Comparison of ENCODE assay signal across 11 cellular contexts in the genomic region with DNA sequence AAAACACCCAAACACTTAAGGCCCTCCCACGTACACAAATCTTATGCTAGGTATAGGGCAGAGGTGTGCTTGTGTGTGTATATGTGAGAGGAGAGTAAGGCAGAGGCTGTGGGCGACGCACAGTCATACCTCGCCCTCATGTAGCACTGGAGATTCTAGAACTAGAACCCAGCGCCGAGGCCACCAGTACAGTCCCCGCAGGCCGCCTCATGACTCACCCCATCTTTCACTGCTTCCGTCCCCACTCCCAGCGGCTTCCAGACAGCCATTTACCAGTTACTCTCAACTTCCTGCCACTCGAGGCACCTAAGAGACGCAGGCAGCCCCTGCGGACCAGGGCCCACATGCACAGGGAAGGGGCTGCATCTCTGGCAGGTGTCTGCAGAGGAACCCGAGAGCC. TPM values are rescaled to one million over a fixed set of nuclear protein-coding genes. Genes with fewer than 3 reads are reported as not detected.
DNase-seq lines count a peak whose midpoint lies in the region; ATAC-seq and TF ChIP-seq lines count a peak whose summit lies in the region.
"Had no signal": no experiment of that assay in that cellular context is flagged by ENCODE, and none has a peak within 500 bp of the region (broad histone marks: within the 10 kb centered on the region; RNA-seq: fewer than 3 reads in every experiment).

No MANE protein-coding gene starts in this region.

- CTCF ChIA-PET in activated CD4-positive, alpha-beta memory T cell treated with anti-CD3 and anti-CD28 coated beads for 36 hours (lab: Charles Lee) = interaction anchor here (0.7 to 1.5 kb wide), 6 partner anchors 20 to 167 kb away, joined by 3 to 5 read pairs (median 3); a partner anchor contains a TSS

- POLR2A ChIA-PET in activated CD4-positive, alpha-beta memory T cell treated with anti-CD3 and anti-CD28 coated beads for 36 hours (lab: Charles Lee) = interaction anchor here (0.8 to 1.8 kb wide), 11 partner anchors 12 to 79 kb away, joined by 3 to 14 read pairs (median 3); no protein-coding TSS in a partner anchor

- peaks cover 28% of the 10 kb centered on the region for H3K4me1 ChIP-seq in CD4-positive, CD25-positive, alpha-beta regulatory T cell (ENCODE audit: control insufficient read depth, insufficient read depth, low read length, poor library complexity, severe bottlenecking)
- H3K4me1 ChIP-seq in endodermal cell (ENCODE audit: control insufficient read depth, insufficient read depth, low read length) (no peaks in the 10 kb centered on the region), colonic mucosa (no peaks in the 10 kb centered on the region)

- H3K36me3 Mint-ChIP-seq in CD4-positive, CD25-positive, alpha-beta regulatory T cell = peaks cover 31% of the 10 kb centered on the region
- peaks cover 68% of the 10 kb centered on the region for H3K36me3 Mint-ChIP-seq in activated CD4-positive, alpha-beta memory T cell treated with anti-CD3 and anti-CD28 coated beads for 36 hours
- peaks cover 70% of the 10 kb centered on the region for H3K36me3 Mint-ChIP-seq in endodermal cell (ENCODE audit: low read depth)

- no peaks in the 10 kb centered on the region for H3K27me3 ChIP-seq in CD4-positive, CD25-positive, alpha-beta regulatory T cell (ENCODE audit: control insufficient read depth, insufficient read depth, low read length)
- H3K27me3 ChIP-seq in endodermal cell (ENCODE audit: control insufficient read depth, insufficient read depth, low read length, poor library complexity, severe bottlenecking) (no peaks in the 10 kb centered on the region), colonic mucosa (no peaks in the 10 kb centered on the region)

- peak overlapping the region in 3 of 4 donors; percentile 76 to 82 (median 78) for H3K4me3 Mint-ChIP-seq in CD4-positive, CD25-positive, alpha-beta regulatory T cell
- H3K4me3 Mint-ChIP-seq in activated CD4-positive, alpha-beta memory T cell treated with anti-CD3 and anti-CD28 coated beads for 36 hours = peak overlapping the region; percentile 51
- no peak overlapping the region for H3K4me3 Mint-ChIP-seq in endodermal cell

- intact Hi-C loops in activated CD4-positive, alpha-beta memory T cell treated with anti-CD3 and anti-CD28 coated beads for 36 hours (cut with micrococcal nuclease) = loop anchor here (1.0 to 5.0 kb wide), 5 partner anchors 12 to 423 kb away; a partner anchor contains a TSS
- intact Hi-C loops in colonic mucosa (cut with DNase I) = no loop called here

- H3K27ac ChIP-seq in CD4-positive, CD25-positive, alpha-beta regulatory T cell (ENCODE audit: insufficient read depth, low read length, poor library complexity, severe bottlenecking) = peak overlapping the region; percentile 43
- H3K27ac ChIP-seq in endodermal cell (ENCODE audit: low read depth, low read length) (no peak overlapping the region), colonic mucosa (no peak overlapping the region)

- TF ChIP-seq CTCF in endodermal cell (conservative IDR thresholded peaks at IDR 0.05) = no peak
- TF ChIP-seq CTCF in colonic mucosa (IDR thresholded peaks at IDR 0.05) = no peak

- no peaks in the 10 kb centered on the region for H3K9me3 Mint-ChIP-seq in CD4-positive, CD25-positive, alpha-beta regulatory T cell
- no peaks in the 10 kb centered on the region for H3K9me3 Mint-ChIP-seq in activated CD4-positive, alpha-beta memory T cell treated with anti-CD3 and anti-CD28 coated beads for 36 hours
- H3K9me3 Mint-ChIP-seq in endodermal cell = no peaks in the 10 kb centered on the region

- H3K9ac ChIP-seq in endodermal cell (ENCODE audit: extremely low read depth, low read length, poor library complexity, severe bottlenecking) = no peak overlapping the region
- no peak overlapping the region for H3K9ac ChIP-seq in colonic mucosa (ENCODE audit: low read depth in 2 of 2, low read length in 2 of 2)

- no peaks in the 10 kb centered on the region for H3K9me3 ChIP-seq in CD4-positive, CD25-positive, alpha-beta regulatory T cell (ENCODE audit: control insufficient read depth in 2 of 2, low read length in 2 of 2)
- H3K9me3 ChIP-seq in endodermal cell (ENCODE audit: control insufficient read depth, low read length) (no peaks in the 10 kb centered on the region), colonic mucosa (no peaks in the 10 kb centered on the region)

- peak in 2 of 3 donors; percentile 46 to 51 for DNase-seq in CD4-positive, CD25-positive, alpha-beta regulatory T cell
- peak; percentile 93 for DNase-seq in activated CD4-positive, alpha-beta memory T cell treated with anti-CD3 and anti-CD28 coated beads for 36 hours
- DNase-seq in endodermal cell = no peak
- peak; percentile 51 for DNase-seq in stimulated activated CD4-positive, alpha-beta T cell treated with anti-CD3 and anti-CD28 coated beads, Interleukin-2, amount 100 ng/mL, for 4 hours (ENCODE audit: low read depth)
- no peak for DNase-seq in DMS79 (lab: John Stamatoyannopoulos, UW)
- DNase-seq in GM19238 (ENCODE audit: insufficient read length, low spot score) = no peak
- DNase-seq in colonic mucosa = no peak
- DNase-seq: AML-193, cerebellar nuclear complex, MV-4-11 had no signal

- peaks cover 0 to 50% (median 14%) of the 10 kb centered on the region in 4 donors for H3K4me1 Mint-ChIP-seq in CD4-positive, CD25-positive, alpha-beta regulatory T cell
- peaks cover 54% of the 10 kb centered on the region for H3K4me1 Mint-ChIP-seq in activated CD4-positive, alpha-beta memory T cell treated with anti-CD3 and anti-CD28 coated beads for 36 hours (ENCODE audit: low read depth)
- H3K4me1 Mint-ChIP-seq in endodermal cell = no peaks in the 10 kb centered on the region

- no peak overlapping the region for H3K4me3 ChIP-seq in CD4-positive, CD25-positive, alpha-beta regulatory T cell (ENCODE audit: low read depth, low read length)
- H3K4me3 ChIP-seq in endodermal cell (ENCODE audit: low read length) = no peak overlapping the region
- H3K4me3 ChIP-seq in colonic mucosa = no peak overlapping the region

- H3K36me3 ChIP-seq in CD4-positive, CD25-positive, alpha-beta regulatory T cell (ENCODE audit: control insufficient read depth, insufficient read depth, low read length) = peaks cover 75% of the 10 kb centered on the region
- H3K36me3 ChIP-seq in endodermal cell (ENCODE audit: control insufficient read depth, insufficient read depth, low read length) (peaks cover 68% of the 10 kb centered on the region), colonic mucosa (peaks cover 16% of the 10 kb centered on the region)

- 93 to 96% methylated on average over 10 to 14 of the region's 14 CpGs for WGBS in endodermal cell (ENCODE audit: insufficient coverage in 1 of 2, insufficient read length in 1 of 2), 2 experiments

- H3K27me3 Mint-ChIP-seq in CD4-positive, CD25-positive, alpha-beta regulatory T cell = no peaks in the 10 kb centered on the region
- no peaks in the 10 kb centered on the region for H3K27me3 Mint-ChIP-seq in activated CD4-positive, alpha-beta memory T cell treated with anti-CD3 and anti-CD28 coated beads for 36 hours
- no peaks in the 10 kb centered on the region for H3K27me3 Mint-ChIP-seq in endodermal cell (ENCODE audit: insufficient read depth)

- peak overlapping the region; percentile 70 to 90 (median 80) for H3K27ac Mint-ChIP-seq in CD4-positive, CD25-positive, alpha-beta regulatory T cell
- peak overlapping the region; percentile 95 for H3K27ac Mint-ChIP-seq in activated CD4-positive, alpha-beta memory T cell treated with anti-CD3 and anti-CD28 coated beads for 36 hours
- H3K27ac Mint-ChIP-seq in endodermal cell = peak overlapping the region; percentile 76

- ATAC-seq in CD4-positive, CD25-positive, alpha-beta regulatory T cell (ENCODE audit: low read depth in 2 of 2) = peak; percentile 62 to 74
- ATAC-seq in GM18502 (IDR thresholded peaks at IDR 0.05; ENCODE audit: poor library complexity, unreplicated experiment) = no peak

RNA-seq across cellular contexts. Expression of a gene that starts 23.2 kb away (rescaled TPM):
- 487 TPM for total RNA-seq in CD4-positive, CD25-positive, alpha-beta regulatory T cell
- polyA plus RNA-seq in CD4-positive, CD25-positive, alpha-beta regulatory T cell = 100 to 1,000 TPM; 202 to 214 (median 206) TPM
- total RNA-seq in activated CD4-positive, alpha-beta memory T cell treated with anti-CD3 and anti-CD28 coated beads for 36 hours = 100 to 1,000 TPM; 184 to 204 TPM
- 10 to 100 TPM; 23.1 to 27.4 TPM for total RNA-seq in endodermal cell
- 20.3 TPM for polyA plus RNA-seq in endodermal cell (2013, experiment 1 of 2)
- 17.8 TPM for polyA plus RNA-seq in endodermal cell (2013, experiment 2 of 2)
- 10 to 100 TPM; 54.6 to 68.9 TPM for total RNA-seq in colonic mucosa

RNA-seq across cellular contexts. Expression of a gene that starts 35.3 kb away (rescaled TPM):
- 407 TPM for total RNA-seq in CD4-positive, CD25-positive, alpha-beta regulatory T cell
- polyA plus RNA-seq in CD4-positive, CD25-positive, alpha-beta regulatory T cell = 10 to 100 TPM; 19.6 to 22.2 (median 21.2) TPM
- total RNA-seq in activated CD4-positive, alpha-beta memory T cell treated with anti-CD3 and anti-CD28 coated beads for 36 hours = 10 to 100 TPM; 71.2 to 74.3 TPM
- total RNA-seq in endodermal cell (10 to 100 TPM; 57.1 to 62.5 TPM), colonic mucosa (10 to 100 TPM; 27.4 to 32.6 TPM)
- 22.4 TPM for polyA plus RNA-seq in endodermal cell (2013, experiment 1 of 2)
- 26.5 TPM for polyA plus RNA-seq in endodermal cell (2013, experiment 2 of 2)

Comparison
In these comparisons a context has a peak if more than half of its experiments do, and no peak if none do; other contexts are left out.
1. DNase-seq: peak in CD4-positive, CD25-positive, alpha-beta regulatory T cell (2 of 3), activated CD4-positive, alpha-beta memory T cell treated with anti-CD3 and anti-CD28 coated beads for 36 hours (single experiment) and stimulated activated CD4-positive, alpha-beta T cell treated with anti-CD3 and anti-CD28 coated beads, Interleukin-2, amount 100 ng/mL, for 4 hours (single experiment); none in endodermal cell (single experiment), DMS79 (single experiment), GM19238 (single experiment) and colonic mucosa (single experiment).
2. Peak in every context shown above with its lines, with median percentiles within 50 percentile points of each other: H3K27ac Mint-ChIP-seq.